ENCODE assay signal across 8 cellular contexts in genomic region chr6:37102299-37103168, GRCh38.
A peak's percentile ranks its signal among the peaks of the same experiment; 100 is the strongest.
DNase-seq lines count a peak whose midpoint lies in the region; ATAC-seq and TF ChIP-seq lines count a peak whose summit lies in the region.

No MANE protein-coding gene starts in this region.

- TF ChIP-seq CTCF in type B pancreatic cell (conservative IDR thresholded peaks at IDR 0.05) = no peak

- peaks cover 21 to 36% (median 28%) of the 10 kb centered on the region in 3 donors for H3K4me1 Mint-ChIP-seq in T-cell
- H3K4me1 Mint-ChIP-seq in type B pancreatic cell (ENCODE audit: unreplicated experiment) = peaks cover 46% of the 10 kb centered on the region

- DNase-seq in GM04504 (ENCODE audit: low read depth) (peak; percentile 79), NCI-H1417 (lab: John Stamatoyannopoulos, UW) (peak; percentile 95 to 98 (median 95)), T-cell (peak; percentile 29 to 80 (median 72)), amniotic epithelial cell (ENCODE audit: low read depth) (peak; percentile 79), left cardiac atrium (peak; percentile 94), posterior cingulate gyrus (peak; percentile 77 to 98 (median 88)), type B pancreatic cell (ENCODE audit: extremely low spot score, unreplicated experiment) (peak; percentile 84)

- POLR2A ChIA-PET in T-cell (lab: Charles Lee) = interaction anchor here (0.6 to 1.5 kb wide), 7 partner anchors 10 to 505 kb away, joined by 3 to 14 read pairs (median 3); partner anchors contain the start of gene PIM1 (in 1 of the 2)

- intact Hi-C loops in left cardiac atrium (cut with DNase I) (loop anchor here in 1 of 2 donors (1.0 to 5.0 kb wide), 2 partner anchors 26 to 40 kb away; no protein-coding TSS in a partner anchor), posterior cingulate gyrus (cut with DNase I) (loop anchor here (1.0 to 5.0 kb wide), 2 partner anchors 45 to 66 kb away; no protein-coding TSS in a partner anchor)

- H3K27ac Mint-ChIP-seq in T-cell (peak overlapping the region; percentile 77), type B pancreatic cell (peak overlapping the region; percentile 98)

- no peaks in the 10 kb centered on the region for H3K27me3 Mint-ChIP-seq in T-cell
- H3K27me3 Mint-ChIP-seq in type B pancreatic cell = no peaks in the 10 kb centered on the region

- H3K36me3 Mint-ChIP-seq in T-cell (no peaks in the 10 kb centered on the region), type B pancreatic cell (no peaks in the 10 kb centered on the region)

- ATAC-seq in HG02610 (IDR thresholded peaks at IDR 0.05; ENCODE audit: unreplicated experiment) (peak; percentile 83), T-cell (replicated peaks in 1 of 4) (peak; percentile 86 to 94 (median 88)), left cardiac atrium (peak; percentile 93 to 94)

- H3K4me3 Mint-ChIP-seq in T-cell = peak overlapping the region; percentile 54 to 70 (median 69)
- H3K4me3 Mint-ChIP-seq in type B pancreatic cell = peak overlapping the region; percentile 83

- no peaks in the 10 kb centered on the region for H3K9me3 Mint-ChIP-seq in T-cell
- no peaks in the 10 kb centered on the region for H3K9me3 Mint-ChIP-seq in type B pancreatic cell

- CTCF ChIA-PET in T-cell (lab: Charles Lee) = interaction anchor here in 1 of 2 donors (0.9 to 1.3 kb wide), 5 partner anchors 50 to 107 kb away, joined by 3 to 6 read pairs (median 3); no protein-coding TSS in a partner anchor

Comparison
In these comparisons a context has a peak if more than half of its experiments do, and no peak if none do; other contexts are left out.
1. Peak in every context shown above with its lines: DNase-seq and ATAC-seq.